21 cellular contexts compared by ENCODE assay signal in genomic region chr13:85597790-85598500, GRCh38.
"Had no signal": no experiment of that assay in that cellular context is flagged by ENCODE, and none has a peak within 500 bp of the region (broad histone marks: within the 10 kb centered on the region; RNA-seq: fewer than 3 reads in every experiment).

No MANE protein-coding gene starts in this region.

- H3K27ac Mint-ChIP-seq: activated CD8-positive, alpha-beta T cell treated with anti-CD3 and anti-CD28 coated beads, Interleukin-2, amount 10 ng/mL, durations not matched to agents 7 days and 5 days; activated naive CD4-positive, alpha-beta T cell treated with anti-CD3 and anti-CD28 coated beads, Interleukin-2, amount 10 ng/mL, durations not matched to agents 7 days and 5 days; activated T-helper 1 cell treated with anti-CD3 and anti-CD28 coated beads, Interleukin-12 subunit alpha, Interleukin-12 subunit beta, Interleukin-2, Interleukin-4 antibody, amounts not matched to agents 30 ng/mL and 10 ng/mL and 1 ng/mL, durations not matched to agents 14 hours and 24 hours and 36 hours; brain; neural progenitor cell; T-cell; WTC11 had no signal

- H3K4me1 Mint-ChIP-seq: activated naive CD4-positive, alpha-beta T cell treated with anti-CD3 and anti-CD28 coated beads, Interleukin-2, amount 10 ng/mL, durations not matched to agents 7 days and 5 days; brain; neural progenitor cell; T-cell; WTC11 had no signal

- DNase-seq: activated CD4-positive, alpha-beta T cell treated with anti-CD3 and anti-CD28 coated beads for 48 hours; activated CD8-positive, alpha-beta memory T cell treated with anti-CD3 and anti-CD28 coated beads, Interleukin-2, amount 50 U/mL, for 48 hours; activated CD8-positive, alpha-beta T cell treated with anti-CD3 and anti-CD28 coated beads, Interleukin-2, amount 10 ng/mL, durations not matched to agents 7 days and 5 days; activated naive CD4-positive, alpha-beta T cell treated with anti-CD3 and anti-CD28 coated beads, Interleukin-2, amount 10 ng/mL, durations not matched to agents 7 days and 5 days; adrenal gland; cerebellar nuclear complex; dermis blood vessel endothelial cell; kidney glomerular epithelial cell; ovary; stimulated activated CD4-positive, alpha-beta T cell treated with anti-CD3 and anti-CD28 coated beads, Interleukin-15, amount 100 ng/mL, for 24 hours; stomach; T-cell; T1000; thyroid gland; uterus had no signal

- H3K36me3 Mint-ChIP-seq: activated naive CD4-positive, alpha-beta T cell treated with anti-CD3 and anti-CD28 coated beads, Interleukin-2, amount 10 ng/mL, durations not matched to agents 7 days and 5 days; brain; neural progenitor cell; T-cell had no signal

- H3K36me3 ChIP-seq: adrenal gland, esophagus muscularis mucosa, gastroesophageal sphincter, neural progenitor cell, ovary, stomach, thyroid gland, uterus had no signal

- H3K27ac ChIP-seq: adrenal gland, esophagus muscularis mucosa, gastroesophageal sphincter, neural progenitor cell, ovary, stomach, thyroid gland, uterus had no signal

- H3K4me1 ChIP-seq: adrenal gland, esophagus muscularis mucosa, gastroesophageal sphincter, neural progenitor cell, stomach, thyroid gland, uterus had no signal

- ATAC-seq: activated CD8-positive, alpha-beta T cell treated with anti-CD3 and anti-CD28 coated beads, Interleukin-2, amount 10 ng/mL, durations not matched to agents 7 days and 5 days; gastroesophageal sphincter; T-cell; WTC11 had no signal

- H3K9me3 ChIP-seq: adrenal gland, esophagus muscularis mucosa, gastroesophageal sphincter, ovary, thyroid gland, uterus had no signal

- H3K27me3 ChIP-seq: adrenal gland, esophagus muscularis mucosa, gastroesophageal sphincter, neural progenitor cell, ovary, stomach, thyroid gland, uterus had no signal

- H3K27me3 Mint-ChIP-seq: activated naive CD4-positive, alpha-beta T cell treated with anti-CD3 and anti-CD28 coated beads, Interleukin-2, amount 10 ng/mL, durations not matched to agents 7 days and 5 days; brain; T-cell had no signal

- H3K4me3 Mint-ChIP-seq: activated CD8-positive, alpha-beta T cell treated with anti-CD3 and anti-CD28 coated beads, Interleukin-2, amount 10 ng/mL, durations not matched to agents 7 days and 5 days; activated naive CD4-positive, alpha-beta T cell treated with anti-CD3 and anti-CD28 coated beads, Interleukin-2, amount 10 ng/mL, durations not matched to agents 7 days and 5 days; activated T-helper 1 cell treated with anti-CD3 and anti-CD28 coated beads, Interleukin-12 subunit alpha, Interleukin-12 subunit beta, Interleukin-2, Interleukin-4 antibody, amounts not matched to agents 30 ng/mL and 10 ng/mL and 1 ng/mL, durations not matched to agents 14 hours and 24 hours and 36 hours; brain; neural progenitor cell; T-cell; WTC11 had no signal

- H3K4me3 ChIP-seq: adrenal gland, esophagus muscularis mucosa, gastroesophageal sphincter, neural progenitor cell, ovary, stomach, thyroid gland, uterus had no signal

- H3K9me3 Mint-ChIP-seq: activated T-helper 1 cell treated with anti-CD3 and anti-CD28 coated beads, Interleukin-12 subunit alpha, Interleukin-12 subunit beta, Interleukin-2, Interleukin-4 antibody, amounts not matched to agents 30 ng/mL and 10 ng/mL and 1 ng/mL, durations not matched to agents 14 hours and 24 hours and 36 hours; neural progenitor cell had no signal
